ENCODE assay signal across 18 cellular contexts in genomic region chr17:33205552-33205951, GRCh38.
A peak's percentile ranks its signal among the peaks of the same experiment; 100 is the strongest.
DNase-seq lines count a peak whose midpoint lies in the region; ATAC-seq and TF ChIP-seq lines count a peak whose summit lies in the region.
"Had no signal": no experiment of that assay in that cellular context is flagged by ENCODE, and none has a peak within 500 bp of the region (broad histone marks: within the 10 kb centered on the region; RNA-seq: fewer than 3 reads in every experiment).

No MANE protein-coding gene starts in this region.

- no peak overlapping the region for H2AFZ ChIP-seq in hepatocyte

- intact Hi-C loops in right cardiac atrium (cut with DNase I), result no loop called here

- H3K27me3 Mint-ChIP-seq in endodermal cell (ENCODE audit: insufficient read depth), result peaks cover 88% of the 10 kb centered on the region
- H3K27me3 Mint-ChIP-seq: CD4-positive, CD25-positive, alpha-beta regulatory T cell had no signal

- no peak overlapping the region for H3K4me3 Mint-ChIP-seq in endodermal cell
- H3K4me3 Mint-ChIP-seq: B cell; CD4-positive, CD25-positive, alpha-beta regulatory T cell; CD8-positive, alpha-beta T cell had no signal

- H3K36me3 ChIP-seq in right atrium auricular region, result no peaks in the 10 kb centered on the region
- no peaks in the 10 kb centered on the region for H3K36me3 ChIP-seq in endodermal cell (ENCODE audit: control insufficient read depth, insufficient read depth, low read length)
- no peaks in the 10 kb centered on the region for H3K36me3 ChIP-seq in hepatocyte (replicated peaks; ENCODE audit: insufficient read depth, low read depth)
- H3K36me3 ChIP-seq: BLaER1 had no signal

- no peak overlapping the region for H3K4me2 ChIP-seq in hepatocyte
- H3K4me2 ChIP-seq: BLaER1 had no signal

- H4K20me1 ChIP-seq in hepatocyte (ENCODE audit: insufficient read depth, poor library complexity, severe bottlenecking), result no peaks in the 10 kb centered on the region

- H3K9ac ChIP-seq in endodermal cell (ENCODE audit: extremely low read depth, low read length, poor library complexity, severe bottlenecking), result no peak overlapping the region
- H3K9ac ChIP-seq: BLaER1 had no signal

- no peak for TF ChIP-seq CTCF in right atrium auricular region (IDR thresholded peaks at IDR 0.05)
- no peak for TF ChIP-seq CTCF in endodermal cell (conservative IDR thresholded peaks at IDR 0.05)
- no peak for TF ChIP-seq CTCF in hepatocyte (IDR thresholded peaks at IDR 0.05; ENCODE audit: poor library complexity)

- no peaks in the 10 kb centered on the region for H3K4me1 ChIP-seq in right atrium auricular region
- no peaks in the 10 kb centered on the region for H3K4me1 ChIP-seq in right cardiac atrium (ENCODE audit: control insufficient read depth, insufficient read depth, low read length)
- H3K4me1 ChIP-seq in endodermal cell (ENCODE audit: control insufficient read depth, insufficient read depth, low read length), result no peaks in the 10 kb centered on the region
- no peaks in the 10 kb centered on the region for H3K4me1 ChIP-seq in hepatocyte (ENCODE audit: insufficient read depth)
- H3K4me1 ChIP-seq: BLaER1 had no signal

- WGBS in right cardiac atrium, result 79% methylated on average over 8 of the region's 8 CpGs
- 95 to 100% methylated on average over 6 to 8 of the region's 8 CpGs for WGBS in endodermal cell (ENCODE audit: insufficient coverage in 1 of 2, insufficient read length in 1 of 2), 2 experiments
- WGBS in hepatocyte (ENCODE audit: low lambda C conversion rate, missing lambda C conversion rate), result 94% methylated on average over 8 of the region's 8 CpGs

- H3K27ac Mint-ChIP-seq in endodermal cell, result no peak overlapping the region
- H3K27ac Mint-ChIP-seq: B cell; CD8-positive, alpha-beta T cell had no signal

- H3K36me3 Mint-ChIP-seq in endodermal cell (ENCODE audit: low read depth), result no peaks in the 10 kb centered on the region
- H3K36me3 Mint-ChIP-seq: CD4-positive, CD25-positive, alpha-beta regulatory T cell; CD8-positive, alpha-beta T cell had no signal

- ATAC-seq in right cardiac atrium, result no peak
- no peak for ATAC-seq in HG03095 (IDR thresholded peaks at IDR 0.05; ENCODE audit: unreplicated experiment)
- ATAC-seq: CD8-positive, alpha-beta T cell had no signal

- no peak overlapping the region for H3K4me3 ChIP-seq in right atrium auricular region
- H3K4me3 ChIP-seq in right cardiac atrium (ENCODE audit: low read length), result no peak overlapping the region
- no peak overlapping the region for H3K4me3 ChIP-seq in endodermal cell (ENCODE audit: low read length)
- H3K4me3 ChIP-seq in hepatocyte, result no peak overlapping the region
- H3K4me3 ChIP-seq: BLaER1 had no signal

- no peaks in the 10 kb centered on the region for H3K9me2 ChIP-seq in hepatocyte (replicated peaks; ENCODE audit: insufficient read depth)

- peak; percentile 23 for DNase-seq in right atrium auricular region (ENCODE audit: low spot score)
- no peak for DNase-seq in right cardiac atrium
- peak; percentile 67 for DNase-seq in SHP77 treated with DMSO at 0.1 percent for 48 hours (lab: John Stamatoyannopoulos, UW)
- peak; percentile 35 for DNase-seq in endodermal cell
- DNase-seq in hepatocyte (ENCODE audit: low spot score), result no peak
- DNase-seq in NCI-H226, result no peak
- DNase-seq: CD4-positive, CD25-positive, alpha-beta regulatory T cell; CD8-positive, alpha-beta T cell; DMS 273 treated with DMSO at 0.1 percent for 48 hours; EL; GF-D8; GOT3; HCEC 1CT had no signal

- H3K79me2 ChIP-seq in hepatocyte, result no peaks in the 10 kb centered on the region

- H3K27me3 ChIP-seq in right atrium auricular region (no peaks in the 10 kb centered on the region), right cardiac atrium (ENCODE audit: control insufficient read depth, insufficient read depth) (no peaks in the 10 kb centered on the region), endodermal cell (ENCODE audit: control insufficient read depth, insufficient read depth, low read length, poor library complexity, severe bottlenecking) (peaks cover 83% of the 10 kb centered on the region), hepatocyte (no peaks in the 10 kb centered on the region)
- H3K27me3 ChIP-seq: BLaER1 had no signal

- H3K9me3 Mint-ChIP-seq in endodermal cell, result no peaks in the 10 kb centered on the region
- H3K9me3 Mint-ChIP-seq: CD8-positive, alpha-beta T cell had no signal

- H3K9me3 ChIP-seq in right atrium auricular region (no peaks in the 10 kb centered on the region), right cardiac atrium (ENCODE audit: control insufficient read depth, low read length) (no peaks in the 10 kb centered on the region), endodermal cell (ENCODE audit: control insufficient read depth, low read length) (no peaks in the 10 kb centered on the region), hepatocyte (ENCODE audit: low read depth) (no peaks in the 10 kb centered on the region)
- H3K9me3 ChIP-seq: BLaER1 had no signal

- H3K27ac ChIP-seq in right atrium auricular region (no peak overlapping the region), right cardiac atrium (ENCODE audit: low read length) (no peak overlapping the region), endodermal cell (ENCODE audit: low read depth, low read length) (no peak overlapping the region), hepatocyte (no peak overlapping the region)
- H3K27ac ChIP-seq: 22Rv1, BLaER1, C4-2B had no signal

- peaks cover 9% of the 10 kb centered on the region for H3K4me1 Mint-ChIP-seq in endodermal cell
- H3K4me1 Mint-ChIP-seq: B cell; CD4-positive, CD25-positive, alpha-beta regulatory T cell had no signal

Comparison
In these comparisons a context has a peak if more than half of its experiments do, and no peak if none do; other contexts are left out.
1. DNase-seq: peak in right atrium auricular region (single experiment), SHP77 treated with DMSO at 0.1 percent for 48 hours (single experiment) and endodermal cell (single experiment); none in right cardiac atrium (0 of 3), hepatocyte (single experiment) and NCI-H226 (single experiment).